Comparison of ENCODE assay signal across 10 cellular contexts in genomic region chr7:133436014-133436428, GRCh38.
DNase-seq lines count a peak whose midpoint lies in the region; TF ChIP-seq lines count a peak whose summit lies in the region.
"Had no signal": no experiment of that assay in that cellular context is flagged by ENCODE, and none has a peak within 500 bp of the region (broad histone marks: within the 10 kb centered on the region; RNA-seq: fewer than 3 reads in every experiment).

No MANE protein-coding gene starts in this region.

- DNase-seq in AG09319 (ENCODE audit: extremely low read depth, low read depth), result peak; percentile 82
- peak; percentile 88 for DNase-seq in LHCN-M2 (ENCODE audit: low read depth)
- DNase-seq in cardiac fibroblast (ENCODE audit: low read depth in 2 of 2), result peak; percentile 89 to 93
- DNase-seq in left kidney (ENCODE audit: low read depth, low spot score), result peak; percentile 23
- no peak for DNase-seq in activated CD4-positive, alpha-beta T cell treated with anti-CD3 and anti-CD28 coated beads, Interleukin-2, amount 50 U/mL, for 1 hour
- DNase-seq in WERI-Rb-1, result no peak
- no peak for DNase-seq in cortex of kidney (lab: John Stamatoyannopoulos, UW)
- no peak for DNase-seq in NCI-H2227 treated with DMSO at 0.1 percent for 48 hours (lab: John Stamatoyannopoulos, UW)
- DNase-seq: CD8-positive, alpha-beta memory T cell; NCI-H1930 had no signal

- H3K27me3 ChIP-seq in WERI-Rb-1 (ENCODE audit: insufficient read depth, low read depth, severe bottlenecking), result no peaks in the 10 kb centered on the region

- no peaks in the 10 kb centered on the region for H3K9me3 ChIP-seq in WERI-Rb-1 (ENCODE audit: severe bottlenecking)

- H3K27ac ChIP-seq in WERI-Rb-1, result no peak overlapping the region

- no peak overlapping the region for H3K4me3 ChIP-seq in cardiac fibroblast (replicated peaks in 1 of 2; ENCODE audit: low read depth in 2 of 2, low read length in 2 of 2)
- no peak overlapping the region for H3K4me3 ChIP-seq in WERI-Rb-1 (ENCODE audit: low read depth, low read length)

- no peak for TF ChIP-seq CTCF in AG09319 (IDR thresholded peaks at IDR 0.05; ENCODE audit: low read depth, low read length)
- no peak for TF ChIP-seq CTCF in cardiac fibroblast (IDR thresholded peaks at IDR 0.05; ENCODE audit: low read depth, low read length)
- no peak for TF ChIP-seq CTCF in WERI-Rb-1 (IDR thresholded peaks at IDR 0.05; ENCODE audit: low read depth, low read length)

- H3K36me3 ChIP-seq in WERI-Rb-1, result no peaks in the 10 kb centered on the region

Comparison
In these comparisons a context has a peak if more than half of its experiments do, and no peak if none do; other contexts are left out.
1. DNase-seq: peak in AG09319 (single experiment), LHCN-M2 (single experiment), cardiac fibroblast (2 of 2) and left kidney (single experiment); none in activated CD4-positive, alpha-beta T cell treated with anti-CD3 and anti-CD28 coated beads, Interleukin-2, amount 50 U/mL, for 1 hour (single experiment), WERI-Rb-1 (single experiment), cortex of kidney (single experiment) and NCI-H2227 treated with DMSO at 0.1 percent for 48 hours (single experiment).